In the genomic region with DNA sequence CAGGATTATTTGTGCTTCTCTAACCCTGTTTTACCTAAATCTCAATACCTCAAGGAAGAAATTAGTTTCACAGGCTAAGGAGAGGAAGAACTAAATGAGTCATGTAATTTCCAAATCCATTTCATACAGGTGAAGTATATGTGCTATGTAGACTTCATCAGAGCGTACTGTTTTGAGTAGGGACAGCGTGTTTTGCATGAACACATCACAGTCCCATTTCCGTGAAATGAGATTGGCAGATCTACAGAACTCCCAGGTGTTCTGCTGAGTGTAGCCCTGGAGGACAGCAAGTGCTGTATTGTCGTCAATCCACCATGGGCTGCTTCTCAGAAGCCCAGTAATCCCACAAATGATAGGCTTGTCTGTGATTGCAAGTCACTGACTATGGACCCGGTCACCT, we compare ENCODE assay signal across 18 cellular contexts.
DNase-seq lines count a peak whose midpoint lies in the region; ATAC-seq lines count a peak whose summit lies in the region.
"Had no signal": no experiment of that assay in that cellular context is flagged by ENCODE, and none has a peak within 500 bp of the region (broad histone marks: within the 10 kb centered on the region; RNA-seq: fewer than 3 reads in every experiment).

No MANE protein-coding gene starts in this region.

- H3K36me3 ChIP-seq in naive thymus-derived CD4-positive, alpha-beta T cell (ENCODE audit: control insufficient read depth in 2 of 3, insufficient read depth in 3 of 3, low read length in 3 of 3): peaks cover 16 to 64% (median 30%) of the 10 kb centered on the region in 3 experiments

- H3K27ac Mint-ChIP-seq in activated CD4-positive, alpha-beta T cell treated with anti-CD3 and anti-CD28 coated beads, Interleukin-2, amount 10 ng/mL, durations not matched to agents 7 days and 5 days: no peak overlapping the region
- peak overlapping the region in 5 of 9 donors; percentile 7 to 81 (median 56) for H3K27ac Mint-ChIP-seq in naive thymus-derived CD4-positive, alpha-beta T cell
- H3K27ac Mint-ChIP-seq: endodermal cell, type B pancreatic cell had no signal

- H3K4me1 ChIP-seq in naive thymus-derived CD4-positive, alpha-beta T cell (ENCODE audit: control insufficient read depth in 2 of 2, insufficient read depth in 2 of 2, low read length in 2 of 2): no peaks in the 10 kb centered on the region
- H3K4me1 ChIP-seq: A549, parathyroid adenoma, SJCRH30 had no signal

- no peak overlapping the region for H3K4me3 ChIP-seq in naive thymus-derived CD4-positive, alpha-beta T cell (ENCODE audit: low read length)
- H3K4me3 ChIP-seq: A549, SJCRH30 had no signal

- peaks cover 26% of the 10 kb centered on the region for H3K4me1 Mint-ChIP-seq in activated CD4-positive, alpha-beta T cell treated with anti-CD3 and anti-CD28 coated beads, Interleukin-2, amount 10 ng/mL, durations not matched to agents 7 days and 5 days
- peaks cover 10 to 64% (median 34%) of the 10 kb centered on the region in 7 donors for H3K4me1 Mint-ChIP-seq in naive thymus-derived CD4-positive, alpha-beta T cell

- H3K27me3 ChIP-seq in naive thymus-derived CD4-positive, alpha-beta T cell (ENCODE audit: control insufficient read depth in 2 of 2, insufficient read depth in 2 of 2, low read length in 2 of 2): no peaks in the 10 kb centered on the region
- H3K27me3 ChIP-seq: SJCRH30 had no signal

- no peaks in the 10 kb centered on the region for H3K27me3 Mint-ChIP-seq in activated CD4-positive, alpha-beta T cell treated with anti-CD3 and anti-CD28 coated beads, Interleukin-2, amount 10 ng/mL, durations not matched to agents 7 days and 5 days
- no peaks in the 10 kb centered on the region for H3K27me3 Mint-ChIP-seq in naive thymus-derived CD4-positive, alpha-beta T cell
- H3K27me3 Mint-ChIP-seq: type B pancreatic cell had no signal

- peaks cover 80% of the 10 kb centered on the region for H3K36me3 Mint-ChIP-seq in activated CD4-positive, alpha-beta T cell treated with anti-CD3 and anti-CD28 coated beads, Interleukin-2, amount 10 ng/mL, durations not matched to agents 7 days and 5 days (ENCODE audit: low read depth)
- peaks cover 8 to 73% (median 53%) of the 10 kb centered on the region in 5 donors for H3K36me3 Mint-ChIP-seq in naive thymus-derived CD4-positive, alpha-beta T cell

- CTCF ChIA-PET in activated CD4-positive, alpha-beta T cell treated with anti-CD3 and anti-CD28 coated beads, Interleukin-2, amount 10 ng/mL, durations not matched to agents 7 days and 5 days (lab: Charles Lee): no interaction called here
- CTCF ChIA-PET in naive thymus-derived CD4-positive, alpha-beta T cell (lab: Charles Lee): no interaction called here

- no peaks in the 10 kb centered on the region for H3K9me3 ChIP-seq in naive thymus-derived CD4-positive, alpha-beta T cell (ENCODE audit: control insufficient read depth in 2 of 3, low read length in 3 of 3)
- H3K9me3 ChIP-seq: A549, SJCRH30 had no signal

- H3K27ac ChIP-seq in naive thymus-derived CD4-positive, alpha-beta T cell (ENCODE audit: low read depth, low read length): no peak overlapping the region
- H3K27ac ChIP-seq: A549, HL-60, parathyroid adenoma, SJCRH30 had no signal

- ATAC-seq in GM19463 (IDR thresholded peaks at IDR 0.05; ENCODE audit: unreplicated experiment) (peak; percentile 46), HG03442 (IDR thresholded peaks at IDR 0.05; ENCODE audit: unreplicated experiment) (peak; percentile 40), HG03175 (IDR thresholded peaks at IDR 0.05; ENCODE audit: unreplicated experiment) (no peak)
- no peak for ATAC-seq in naive thymus-derived CD4-positive, alpha-beta T cell
- ATAC-seq: A549 had no signal

- DNase-seq in activated CD4-positive, alpha-beta T cell treated with anti-CD3 and anti-CD28 coated beads, Interleukin-2, amount 10 ng/mL, durations not matched to agents 7 days and 5 days: peak; percentile 5
- DNase-seq in activated CD4-positive, alpha-beta T cell treated with anti-CD3 and anti-CD28 coated beads for 1 hour: no peak
- no peak for DNase-seq in naive thymus-derived CD4-positive, alpha-beta T cell
- no peak for DNase-seq in HK-2 (ENCODE audit: unreplicated experiment)
- no peak for DNase-seq in NCI-H526 (lab: John Stamatoyannopoulos, UW)
- DNase-seq: endodermal cell; H7; mesendoderm; NCI-H2029; NK-92 treated with Interleukin-12 subunit alpha and Interleukin-12 subunit beta, amount 100 ng/mL, for 24 hours; SJCRH30 had no signal

- intact Hi-C loops in naive thymus-derived CD4-positive, alpha-beta T cell (cut with micrococcal nuclease): no loop called here

- POLR2A ChIA-PET in activated CD4-positive, alpha-beta T cell treated with anti-CD3 and anti-CD28 coated beads, Interleukin-2, amount 10 ng/mL, durations not matched to agents 7 days and 5 days (lab: Charles Lee): interaction anchor here (0.7 kb wide), 1 partner anchor 84 kb away, joined by 3 read pairs; no protein-coding TSS in a partner anchor
- POLR2A ChIA-PET in naive thymus-derived CD4-positive, alpha-beta T cell (lab: Charles Lee): no interaction called here

- H3K4me3 Mint-ChIP-seq in activated CD4-positive, alpha-beta T cell treated with anti-CD3 and anti-CD28 coated beads, Interleukin-2, amount 10 ng/mL, durations not matched to agents 7 days and 5 days: no peak overlapping the region
- peak overlapping the region in 1 of 10 donors; percentile 5 for H3K4me3 Mint-ChIP-seq in naive thymus-derived CD4-positive, alpha-beta T cell
- H3K4me3 Mint-ChIP-seq: endodermal cell, type B pancreatic cell had no signal

- H3K9me3 Mint-ChIP-seq in activated CD4-positive, alpha-beta T cell treated with anti-CD3 and anti-CD28 coated beads, Interleukin-2, amount 10 ng/mL, durations not matched to agents 7 days and 5 days: no peaks in the 10 kb centered on the region
- H3K9me3 Mint-ChIP-seq in naive thymus-derived CD4-positive, alpha-beta T cell: peaks cover 0 to 1% (median 0%) of the 10 kb centered on the region in 11 donors
- H3K9me3 Mint-ChIP-seq: endodermal cell, type B pancreatic cell had no signal

Comparison
In these comparisons a context has a peak if more than half of its experiments do, and no peak if none do; other contexts are left out.
1. ATAC-seq: peak in GM19463 (single experiment) and HG03442 (single experiment); none in naive thymus-derived CD4-positive, alpha-beta T cell (single experiment) and HG03175 (single experiment).